ENCODE assay signal across 1 cellular context in the genomic region with DNA sequence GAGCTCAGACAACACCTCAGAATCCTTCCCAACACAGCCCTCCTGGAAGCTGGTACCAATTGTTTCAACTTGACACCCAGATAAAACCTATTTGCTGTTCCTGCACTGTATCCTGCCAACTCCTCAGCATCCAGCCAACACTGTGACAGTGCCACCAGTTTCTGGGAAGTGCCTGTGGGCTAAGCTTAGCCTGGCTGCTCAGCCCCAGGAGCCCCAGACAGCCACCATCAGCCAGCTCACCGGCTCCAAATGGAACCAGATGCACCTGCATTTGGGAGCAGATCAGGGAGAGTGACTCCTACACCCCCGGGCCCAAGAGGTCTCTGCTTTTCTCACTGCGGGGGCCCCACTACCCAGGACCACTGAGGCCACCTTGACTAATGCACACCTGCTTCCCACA.
TF ChIP-seq lines count a peak whose summit lies in the region.

No MANE protein-coding gene starts in this region.

TF ChIP-seq in neural cell, 6 proteins besides CTCF, POLR2A, EP300 and RAD21 (continued from another document):
- no peak for TF ChIP-seq REST (IDR thresholded peaks at IDR 0.05; ENCODE audit: borderline replicate concordance)
